Comparison of ENCODE assay signal across 11 cellular contexts in the genomic region with DNA sequence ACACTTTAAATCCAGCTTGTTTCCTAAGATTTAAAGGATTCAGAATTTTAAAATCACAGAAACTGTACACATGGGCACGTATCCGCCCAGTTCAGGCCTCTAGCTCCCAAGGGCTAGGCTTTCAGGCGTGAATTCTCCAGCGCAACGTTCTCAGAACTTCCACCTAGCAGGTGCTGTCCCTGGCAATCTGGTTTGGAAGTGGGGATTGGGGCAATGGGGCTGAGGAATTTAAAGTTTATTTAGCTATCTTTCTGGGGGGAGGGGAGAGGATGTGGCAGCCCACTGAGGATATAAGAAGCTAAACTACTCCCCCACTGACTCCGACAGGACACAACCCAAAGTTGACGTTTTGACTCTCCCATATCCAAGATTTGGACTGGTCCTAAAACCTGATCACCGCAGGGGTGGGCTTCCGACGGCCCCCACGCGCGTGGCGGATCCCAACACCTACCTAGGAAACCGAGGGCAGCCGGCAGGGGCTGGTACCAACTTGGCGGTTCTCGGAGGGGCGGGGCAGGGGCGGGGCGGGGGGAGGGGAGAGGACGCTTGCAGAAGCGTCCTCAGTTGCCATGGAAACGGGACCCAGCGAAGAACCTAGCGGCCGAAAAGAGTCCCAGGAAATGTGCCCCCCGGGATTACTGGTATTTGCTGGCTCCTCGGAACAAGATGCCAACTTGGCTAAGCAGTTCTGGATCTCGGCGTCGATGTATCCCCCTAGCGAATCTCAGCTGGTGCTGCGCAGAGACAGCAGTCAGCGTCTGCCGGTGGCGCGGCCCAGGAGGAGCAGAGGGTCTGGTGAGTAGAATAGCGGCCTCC. TPM values are rescaled to one million over a fixed set of nuclear protein-coding genes. Genes with fewer than 3 reads are reported as not detected.
DNase-seq lines count a peak whose midpoint lies in the region; ATAC-seq and TF ChIP-seq lines count a peak whose summit lies in the region.
"Had no signal": no experiment of that assay in that cellular context is flagged by ENCODE, and none has a peak within 500 bp of the region (broad histone marks: within the 10 kb centered on the region; RNA-seq: fewer than 3 reads in every experiment).

A gene (plus strand): TSS at position 563 of the 816 bp plus-strand sequence. CDS start 7 bp downstream, at position 570.

- no peak within 1 kb of the TSS for H3K27ac Mint-ChIP-seq in nephron
- H3K27ac Mint-ChIP-seq in HFFc6 = no peak within 1 kb of the TSS

- peak; percentile 75 for DNase-seq in ELF-1 (ENCODE audit: low read depth, low spot score)
- DNase-seq in NCI-H526 treated with DMSO at 0.1 percent for 48 hours (lab: John Stamatoyannopoulos, UW) = peak; percentile 38
- DNase-seq in dorsolateral prefrontal cortex = peak in 1 of 10 donors; percentile 49
- DNase-seq in HFFc6 = no peak
- no peak for DNase-seq in tibial artery
- no peak for DNase-seq in middle frontal gyrus (ENCODE audit: extremely low spot score, low spot score)
- DNase-seq: cerebellar nuclear complex had no signal

- H3K27me3 Mint-ChIP-seq in nephron (ENCODE audit: low read depth) (peaks cover 64% of the 10 kb centered on the region), HFFc6 (ENCODE audit: insufficient read depth) (no peaks in the 10 kb centered on the region; the same call in none of the 2 replicates)

- H3K27me3 ChIP-seq in dorsolateral prefrontal cortex (peaks cover 0 to 49% (median 21%) of the 10 kb centered on the region in 45 donors), tibial artery (peaks cover 0 to 43% of the 10 kb centered on the region in 2 donors)

- no peak for ATAC-seq in HG03045 (IDR thresholded peaks at IDR 0.05; ENCODE audit: unreplicated experiment)
- ATAC-seq: pancreas had no signal

- no peaks in the 10 kb centered on the region for H3K9me3 Mint-ChIP-seq in nephron
- no peaks in the 10 kb centered on the region for H3K9me3 Mint-ChIP-seq in HFFc6

- H3K27ac ChIP-seq in dorsolateral prefrontal cortex (no peak within 1 kb of the TSS), tibial artery (no peak within 1 kb of the TSS)
- H3K27ac ChIP-seq: pancreas, thoracic aorta had no signal

- peaks cover 0 to 21% (median 18%) of the 10 kb centered on the region in 4 donors for H3K4me1 ChIP-seq in tibial artery

- TF ChIP-seq CTCF in dorsolateral prefrontal cortex (IDR thresholded peaks at IDR 0.05 in 54 of 56, conservative IDR thresholded peaks at IDR 0.05 in 2 of 56; ENCODE audit: low read depth in 1 of 56, partially characterized antibody in 56 of 56) = peak in 15 of 56 donors; percentile 7 to 39 (median 18)
- TF ChIP-seq CTCF in nephron (IDR thresholded peaks at IDR 0.05; ENCODE audit: unreplicated experiment in 3 of 3) = peak in 1 of 3 experiments; percentile 14
- TF ChIP-seq CTCF in HFFc6 (IDR thresholded peaks at IDR 0.05) = no peak
- no peak for TF ChIP-seq CTCF in tibial artery (IDR thresholded peaks at IDR 0.05)

- peaks cover 5% of the 10 kb centered on the region for H3K4me1 Mint-ChIP-seq in nephron
- peaks cover 45% of the 10 kb centered on the region for H3K4me1 Mint-ChIP-seq in HFFc6 (ENCODE audit: low read depth)

- H3K4me3 ChIP-seq in dorsolateral prefrontal cortex = peak within 1 kb of the TSS in 54 of 59 donors; percentile 7 to 66 (median 40)
- H3K4me3 ChIP-seq in tibial artery = peak within 1 kb of the TSS in 1 of 2 donors; percentile 4
- H3K4me3 ChIP-seq: pancreas, thoracic aorta had no signal

- H3K36me3 Mint-ChIP-seq in nephron (ENCODE audit: low read depth) (no peaks in the 10 kb centered on the region), HFFc6 (ENCODE audit: low read depth) (peaks cover 6% of the 10 kb centered on the region; the same call in 1 of the 2 replicates)

- H3K4me3 Mint-ChIP-seq in nephron (peak within 1 kb of the TSS; percentile 55 to 73 (median 68)), HFFc6 (no peak within 1 kb of the TSS)

- H3K9me3 ChIP-seq in tibial artery = no peaks in the 10 kb centered on the region
- H3K9me3 ChIP-seq: pancreas, thoracic aorta had no signal

- intact Hi-C loops in dorsolateral prefrontal cortex (cut with DNase I) (loop anchor here (5.0 kb wide), 2 partner anchors 57 to 62 kb away; no protein-coding TSS in a partner anchor), tibial artery (cut with DNase I; ENCODE audit: low total_unique reads) (no loop called here)

- no peaks in the 10 kb centered on the region for H3K36me3 ChIP-seq in tibial artery
- H3K36me3 ChIP-seq: pancreas, thoracic aorta had no signal

RNA-seq across cellular contexts. Expression of the gene that starts here (rescaled TPM):
- 1 to 10 TPM in 2 of 120 experiments, under 1 TPM in 2, not detected in 116; 0.25 to 1.2 (median 0.84) TPM for total RNA-seq in dorsolateral prefrontal cortex
- total RNA-seq in HFFc6 (2021; fragmentation: NEBNext Ultra II Directional; extraction: Animal tissue kit (Norgen Biotek cat#: 25700)) = not detected
- total RNA-seq: pancreas, thoracic aorta had no signal

Comparison
In these comparisons a context has a peak if more than half of its experiments do, and no peak if none do; other contexts are left out.
1. DNase-seq: peak in ELF-1 (single experiment) and NCI-H526 treated with DMSO at 0.1 percent for 48 hours (single experiment); none in HFFc6 (single experiment), tibial artery (0 of 2) and middle frontal gyrus (single experiment).